In genomic region chr4:40205259-40206198, GRCh38 we compare ENCODE assay signal across 9 cellular contexts. TPM values are rescaled to one million over a fixed set of nuclear protein-coding genes. Genes with fewer than 3 reads are reported as not detected.
A peak's percentile ranks its signal among the peaks of the same experiment; 100 is the strongest.
DNase-seq lines count a peak whose midpoint lies in the region; ATAC-seq and TF ChIP-seq lines count a peak whose summit lies in the region.
"Had no signal": no experiment of that assay in that cellular context is flagged by ENCODE, and none has a peak within 500 bp of the region (broad histone marks: within the 10 kb centered on the region; RNA-seq: fewer than 3 reads in every experiment).

No MANE protein-coding gene starts in this region.

- no peaks in the 10 kb centered on the region for H3K9me3 ChIP-seq in hepatocyte (ENCODE audit: low read depth)

- H3K9me2 ChIP-seq in hepatocyte (replicated peaks; ENCODE audit: insufficient read depth), result no peaks in the 10 kb centered on the region

- H3K4me1 Mint-ChIP-seq in activated T-cell treated with anti-CD3 and anti-CD28 coated beads, Interleukin-2, amount 50 U/mL, for 24 hours (ENCODE audit: low read depth), result peaks cover 76% of the 10 kb centered on the region

- no peaks in the 10 kb centered on the region for H3K36me3 ChIP-seq in hepatocyte (replicated peaks; ENCODE audit: insufficient read depth, low read depth)

- peaks cover 92% of the 10 kb centered on the region for H3K36me3 Mint-ChIP-seq in activated T-cell treated with anti-CD3 and anti-CD28 coated beads, Interleukin-2, amount 50 U/mL, for 24 hours (ENCODE audit: low read depth)

- no peak overlapping the region for H3K4me2 ChIP-seq in hepatocyte

- no peak for TF ChIP-seq CTCF in hepatocyte (IDR thresholded peaks at IDR 0.05; ENCODE audit: poor library complexity)

- no peak overlapping the region for H3K4me3 ChIP-seq in hepatocyte

- peak overlapping the region; percentile 52 for H3K27ac ChIP-seq in layer of hippocampus (ENCODE audit: low read depth, low read length)
- no peak overlapping the region for H3K27ac ChIP-seq in hepatocyte

- peak; percentile 48 for ATAC-seq in HG02970 (IDR thresholded peaks at IDR 0.05; ENCODE audit: low FRiP score, unreplicated experiment)

- H3K9me3 Mint-ChIP-seq in activated T-cell treated with anti-CD3 and anti-CD28 coated beads, Interleukin-2, amount 50 U/mL, for 24 hours, result no peaks in the 10 kb centered on the region

- peaks cover 7% of the 10 kb centered on the region for H3K4me1 ChIP-seq in hepatocyte (ENCODE audit: insufficient read depth)

- no peaks in the 10 kb centered on the region for H4K20me1 ChIP-seq in hepatocyte (ENCODE audit: insufficient read depth, poor library complexity, severe bottlenecking)

- DNase-seq in activated T-cell treated with anti-CD3 and anti-CD28 coated beads, Interleukin-2, amount 50 U/mL, for 24 hours, result peak; percentile 53
- DNase-seq in activated T-cell treated with anti-CD3 and anti-CD28 coated beads for 4 hours, result no peak
- peak; percentile 70 for DNase-seq in RPMI8226
- DNase-seq in NCI-H128 (lab: John Stamatoyannopoulos, UW; ENCODE audit: unreplicated experiment), result no peak
- DNase-seq in hepatocyte (ENCODE audit: low spot score), result no peak
- DNase-seq in GM19240 (ENCODE audit: insufficient read length, low spot score), result no peak

- H3K27me3 ChIP-seq in layer of hippocampus (ENCODE audit: control insufficient read depth, insufficient read depth, low read length), result no peaks in the 10 kb centered on the region
- H3K27me3 ChIP-seq in hepatocyte, result no peaks in the 10 kb centered on the region

- WGBS in hepatocyte (ENCODE audit: low lambda C conversion rate, missing lambda C conversion rate), result 67% methylated on average over 6 of the region's 6 CpGs

- H3K27ac Mint-ChIP-seq in activated T-cell treated with anti-CD3 and anti-CD28 coated beads, Interleukin-2, amount 50 U/mL, for 24 hours, result peak overlapping the region; percentile 95

- no peak overlapping the region for H2AFZ ChIP-seq in hepatocyte

- H3K79me2 ChIP-seq in hepatocyte, result no peaks in the 10 kb centered on the region

- no peaks in the 10 kb centered on the region for H3K27me3 Mint-ChIP-seq in activated T-cell treated with anti-CD3 and anti-CD28 coated beads, Interleukin-2, amount 50 U/mL, for 24 hours

- peak overlapping the region; percentile 91 for H3K4me3 Mint-ChIP-seq in activated T-cell treated with anti-CD3 and anti-CD28 coated beads, Interleukin-2, amount 50 U/mL, for 24 hours

RNA-seq across cellular contexts. Expression of gene RHOH, which starts 8.7 kb away (rescaled TPM):
- total RNA-seq in hepatocyte, result 0.36 TPM in 1 of 2 replicates, not detected in the other
- polyA plus RNA-seq in hepatocyte, result not detected in 2 replicates
- polyA plus RNA-seq: AG04450 had no signal

Comparison
In these comparisons a context has a peak if more than half of its experiments do, and no peak if none do; other contexts are left out.
1. DNase-seq: peak in activated T-cell treated with anti-CD3 and anti-CD28 coated beads, Interleukin-2, amount 50 U/mL, for 24 hours (single experiment) and RPMI8226 (single experiment); none in activated T-cell treated with anti-CD3 and anti-CD28 coated beads for 4 hours (single experiment), NCI-H128 (single experiment), hepatocyte (single experiment) and GM19240 (single experiment).